ENCODE assay signal across 17 cellular contexts in the genomic region with DNA sequence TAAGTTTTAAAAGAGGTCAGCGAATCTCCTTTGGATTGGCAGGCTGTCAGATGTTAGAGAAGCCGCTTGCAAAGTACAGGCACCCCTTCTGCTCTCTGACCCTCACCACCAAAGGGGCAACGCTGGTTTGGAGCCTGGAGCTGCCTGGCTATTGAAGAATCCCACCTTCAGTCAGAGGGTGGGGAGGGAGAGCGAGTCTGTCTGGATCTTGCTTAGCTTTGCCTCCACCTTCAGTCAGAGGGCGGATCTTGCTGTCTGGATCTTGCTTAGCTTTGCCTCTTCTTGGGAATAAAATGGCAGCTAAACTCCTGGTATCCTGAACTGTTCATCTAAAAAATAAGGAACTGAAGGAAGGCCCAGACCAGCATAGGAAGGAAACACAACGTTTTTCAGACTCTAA. TPM values are rescaled to one million over a fixed set of nuclear protein-coding genes. Genes with fewer than 3 reads are reported as not detected.
DNase-seq lines count a peak whose midpoint lies in the region; ATAC-seq, FAIRE-seq and TF ChIP-seq lines count a peak whose summit lies in the region.
"Had no signal": no experiment of that assay in that cellular context is flagged by ENCODE, and none has a peak within 500 bp of the region (broad histone marks: within the 10 kb centered on the region; RNA-seq: fewer than 3 reads in every experiment).

No MANE protein-coding gene starts in this region.

- no peaks in the 10 kb centered on the region for H3K9me3 Mint-ChIP-seq in WTC11

- intact Hi-C loops in IMR-90 (cut with micrococcal nuclease) (no loop called here), dorsolateral prefrontal cortex (cut with DNase I) (no loop called here)

- H3K18ac ChIP-seq in IMR-90 (ENCODE audit: low read depth, low read length), result peak overlapping the region; percentile 66

- peak overlapping the region; percentile 91 for H3K14ac ChIP-seq in IMR-90 (replicated peaks; ENCODE audit: low read depth, low read length)

- ATAC-seq in IMR-90 (ENCODE audit: low read depth) (no peak), WTC11 (peak; percentile 89)
- ATAC-seq: A549 had no signal

- FAIRE-seq in GM12892 (lab: Jason Lieb, UNC), result no peak
- FAIRE-seq: A549, H54 had no signal

- H3K27me3 ChIP-seq in IMR-90 (ENCODE audit: control insufficient read depth, insufficient read depth, low read length) (no peaks in the 10 kb centered on the region), dorsolateral prefrontal cortex (no peaks in the 10 kb centered on the region)
- H3K27me3 ChIP-seq: BLaER1 treated with 17β-estradiol and CSF1 and Interleukin-3, amounts not matched to agents 10 nM and 100 nM had no signal

- H2BK5ac ChIP-seq in IMR-90 (ENCODE audit: low read depth, low read length, poor library complexity, severe bottlenecking), result peak overlapping the region; percentile 38

- no peak overlapping the region for H3K23ac ChIP-seq in IMR-90 (ENCODE audit: low read depth, low read length)

- TF ChIP-seq RAD21 in IMR-90 (IDR thresholded peaks at IDR 0.05; ENCODE audit: low read length), result no peak

- no TSS peak for BruUV-seq in IMR-90 (replicated peaks; lab: Mats Ljungman, UMichigan)

- H2BK15ac ChIP-seq in IMR-90 (ENCODE audit: low read depth, low read length), result peak overlapping the region; percentile 61; the same call in 2 of the 3 replicates

- no peaks in the 10 kb centered on the region for H3K36me3 ChIP-seq in IMR-90 (ENCODE audit: control insufficient read depth, insufficient read depth, low read length)
- H3K36me3 ChIP-seq: BLaER1 treated with 17β-estradiol and CSF1 and Interleukin-3, amounts not matched to agents 10 nM and 100 nM had no signal

- peaks cover 22% of the 10 kb centered on the region for H3K4me1 Mint-ChIP-seq in WTC11

- peak overlapping the region; percentile 76 for H3K4ac ChIP-seq in IMR-90 (ENCODE audit: low read depth, low read length)

- H3K27ac Mint-ChIP-seq in WTC11, result no peak overlapping the region

- no peak overlapping the region; the same call in 1 of the 2 replicates for H3K56ac ChIP-seq in IMR-90 (ENCODE audit: extremely low read depth, insufficient read depth, low read length)

- H2BK20ac ChIP-seq in IMR-90 (ENCODE audit: low read depth, low read length), result peak overlapping the region; percentile 82

- H2BK120ac ChIP-seq in IMR-90 (ENCODE audit: low read depth, low read length), result peak overlapping the region; percentile 88

- dilution Hi-C loops in IMR-90 (cut with HindIII; ENCODE audit: low sequenced_read_pairs, unreplicated experiment), result no loop called here

- no peaks in the 10 kb centered on the region for H3K9me3 ChIP-seq in IMR-90 (ENCODE audit: control insufficient read depth, insufficient read depth, low read length)
- H3K9me3 ChIP-seq: A549; BLaER1 treated with 17β-estradiol and CSF1 and Interleukin-3, amounts not matched to agents 10 nM and 100 nM had no signal

- H2AK9ac ChIP-seq in IMR-90 (replicated peaks; ENCODE audit: low read depth, low read length, poor library complexity), result no peak overlapping the region

- H3K79me1 ChIP-seq in IMR-90 (ENCODE audit: low read depth in 1 of 2, low read length in 2 of 2), result no peaks in the 10 kb centered on the region

- H2AK5ac ChIP-seq in IMR-90 (ENCODE audit: low read depth, low read length), result peak overlapping the region; percentile 91; the same call in 1 of the 2 replicates

- WGBS in IMR-90 (ENCODE audit: extremely low coverage in 2 of 2, insufficient read length in 1 of 2), 2 experiments, result no CpG with 5 or more reads among the region's 6 CpGs

- H2AFZ ChIP-seq in IMR-90 (replicated peaks; ENCODE audit: low read length, poor library complexity), result peak overlapping the region; percentile 47

- no peak overlapping the region for H3K4me3 Mint-ChIP-seq in WTC11

- TF ChIP-seq POLR2A in IMR-90 (IDR thresholded peaks at IDR 0.05; ENCODE audit: low read depth, low read length) (no peak), GM12892 (IDR thresholded peaks at IDR 0.05; ENCODE audit: low read depth, low read length) (no peak)

- DNase-seq in D341Med (ENCODE audit: low spot score) (peak; percentile 28), IMR-90 (no peak), WTC11 (ENCODE audit: low spot score) (peak; percentile 30), iPS-NIHi7 (ENCODE audit: extremely low spot score) (peak; percentile 43), dorsolateral prefrontal cortex (no peak), GM12892 (ENCODE audit: insufficient read length) (no peak), SK-N-DZ (ENCODE audit: low spot score) (no peak)
- DNase-seq in stimulated activated CD4-positive, alpha-beta T cell treated with anti-CD3 and anti-CD28 coated beads, Interleukin-2, amount 100 ng/mL, for 48 hours, result no peak
- DNase-seq: DMS 273 treated with DMSO at 0.1 percent for 48 hours; NCI-H1930; NCI-H524 treated with DMSO at 0.1 percent for 48 hours; NK-92 treated with Interleukin-12 subunit alpha and Interleukin-12 subunit beta, amount 100 ng/mL, for 24 hours; RPMI8226 had no signal

- H4K5ac ChIP-seq in IMR-90 (ENCODE audit: low read depth, low read length), result peak overlapping the region; percentile 18

- CTCF ChIA-PET in IMR-90 (lab: Yijun Ruan, JAX) (interaction anchor here (0.5 kb wide), 1 partner anchor 37 kb away, joined by 3 read pairs; no protein-coding TSS in a partner anchor), WTC11 (lab: Charles Lee) (interaction anchor here (1.0 to 1.7 kb wide), 7 partner anchors 68 to 575 kb away, joined by 3 to 13 read pairs (median 5); a partner anchor contains a TSS)

- H3K27me3 Mint-ChIP-seq in WTC11 (ENCODE audit: low read depth), result peaks cover 19% of the 10 kb centered on the region

- H3K9ac ChIP-seq in IMR-90 (ENCODE audit: low read depth, low read length), result no peak overlapping the region
- H3K9ac ChIP-seq: BLaER1 treated with 17β-estradiol and CSF1 and Interleukin-3, amounts not matched to agents 10 nM and 100 nM had no signal

- in situ Hi-C loops in IMR-90 (cut with MboI; ENCODE audit: low sequenced_read_pairs), result no loop called here

- no peaks in the 10 kb centered on the region for H3K36me3 Mint-ChIP-seq in WTC11

- H3K4me2 ChIP-seq in IMR-90 (ENCODE audit: low read depth, low read length), result no peak overlapping the region
- H3K4me2 ChIP-seq: A549 had no signal

- no peaks in the 10 kb centered on the region for H4K20me1 ChIP-seq in IMR-90 (ENCODE audit: insufficient read depth, low read length)
- H4K20me1 ChIP-seq: BLaER1 treated with 17β-estradiol and CSF1 and Interleukin-3, amounts not matched to agents 10 nM and 100 nM had no signal

- POLR2A ChIA-PET in IMR-90 (lab: Charles Lee; ENCODE audit: unreplicated experiment) (no interaction called here), WTC11 (lab: Charles Lee) (interaction anchor here (0.5 kb wide), 1 partner anchor 23 kb away, joined by 9 read pairs; no protein-coding TSS in a partner anchor)

- H3K27ac ChIP-seq in IMR-90 (ENCODE audit: insufficient read depth, low read length) (no peak overlapping the region), dorsolateral prefrontal cortex (peak overlapping the region in 4 of 59 donors; percentile 10 to 57 (median 34))
- H3K27ac ChIP-seq: A549; BLaER1 treated with 17β-estradiol and CSF1 and Interleukin-3, amounts not matched to agents 10 nM and 100 nM had no signal

- peak overlapping the region in 1 of 2 experiments; percentile 22; a peak in 2 of 4 replicates for H4K8ac ChIP-seq in IMR-90 (ENCODE audit: low read depth in 2 of 2, low read length in 2 of 2)

- H3K4me1 ChIP-seq in IMR-90 (ENCODE audit: control insufficient read depth, insufficient read depth, low read length), result peaks cover 13% of the 10 kb centered on the region
- H3K4me1 ChIP-seq: A549 had no signal

- H4K91ac ChIP-seq in IMR-90 (ENCODE audit: insufficient read depth, low read depth, low read length), result peak overlapping the region; percentile 81

- TF ChIP-seq CTCF in IMR-90 (conservative IDR thresholded peaks at IDR 0.05; ENCODE audit: low read depth, low read length), result no peak
- no peak for TF ChIP-seq CTCF in WTC11 (IDR thresholded peaks at IDR 0.05)
- no peak for TF ChIP-seq CTCF in dorsolateral prefrontal cortex (IDR thresholded peaks at IDR 0.05 in 54 of 56, conservative IDR thresholded peaks at IDR 0.05 in 2 of 56; ENCODE audit: low read depth in 1 of 56, partially characterized antibody in 56 of 56)

- H3K9me1 ChIP-seq in IMR-90 (ENCODE audit: insufficient read depth, low read length), result peaks cover 7% of the 10 kb centered on the region

- H3K4me3 ChIP-seq in IMR-90 (ENCODE audit: insufficient read depth, low read depth, low read length) (no peak overlapping the region), dorsolateral prefrontal cortex (peak overlapping the region in 1 of 59 donors; percentile 17)
- H3K4me3 ChIP-seq: A549; BLaER1 treated with 17β-estradiol and CSF1 and Interleukin-3, amounts not matched to agents 10 nM and 100 nM had no signal

TF ChIP-seq in IMR-90, 13 proteins besides CTCF, POLR2A, EP300 and RAD21 (continues in another document):
- TF ChIP-seq SMC3 (IDR thresholded peaks at IDR 0.05; ENCODE audit: low read depth, low read length) (no peak), CEBPB (IDR thresholded peaks at IDR 0.05; ENCODE audit: low read depth, low read length) (no peak), RFX5 (IDR thresholded peaks at IDR 0.05; ENCODE audit: low read depth, low read length) (no peak), MXI1 (IDR thresholded peaks at IDR 0.05; ENCODE audit: borderline replicate concordance, low read depth, low read length) (no peak)

TF ChIP-seq in WTC11, 78 proteins besides CTCF, POLR2A, EP300 and RAD21 (continues in another document):
- TF ChIP-seq EMX1 (CRISPR knock-in tag; IDR thresholded peaks at IDR 0.05), result no peak

RNA-seq across cellular contexts. Expression of a gene that starts 7.3 kb away (rescaled TPM):
- 0.90 and 1.4 TPM in 2 replicates for total RNA-seq in IMR-90 (2012; rRNA removed)
- 0.37 and 0.46 TPM in 2 replicates for polyA plus RNA-seq in IMR-90 (2012; rRNA removed)
- 0.13 and 0.21 TPM in 2 replicates for polyA plus RNA-seq in IMR-90 (2012; cell fraction: cytosol; rRNA removed)
- polyA plus RNA-seq in IMR-90 (2012; cell fraction: nucleus; rRNA removed; ENCODE audit: low replicate concordance), result 0.39 TPM in 1 of 2 replicates, not detected in the other
- total RNA-seq in WTC11 (2021), result 2.1 to 2.9 TPM (median 2.2 TPM) in 3 replicates
- 1 to 10 TPM; 1.1 to 7.8 (median 3.4) TPM for total RNA-seq in dorsolateral prefrontal cortex
- polyA plus RNA-seq in GM12892 (2012; ENCODE audit: missing spikeins), result 2.8 TPM
- 0.19 and 0.22 TPM in 2 replicates for polyA plus RNA-seq in SK-N-DZ (2014; cell fraction: cytosol; rRNA removed)
- polyA plus RNA-seq in SK-N-DZ (2014; cell fraction: nucleus; rRNA removed), result 0.40 and 0.93 TPM in 2 replicates
- total RNA-seq: Daoy had no signal

RNA-seq across cellular contexts. Expression of a gene that starts 38.4 kb away (rescaled TPM):
- 43.7 and 43.9 TPM in 2 replicates for total RNA-seq in IMR-90 (2012; rRNA removed)
- polyA plus RNA-seq in IMR-90 (2012; rRNA removed), result 19.4 and 21.8 TPM in 2 replicates
- 5.3 and 6.6 TPM in 2 replicates for polyA plus RNA-seq in IMR-90 (2012; cell fraction: cytosol; rRNA removed)
- 1.7 and 13.0 TPM in 2 replicates for polyA plus RNA-seq in IMR-90 (2012; cell fraction: nucleus; rRNA removed; ENCODE audit: low replicate concordance)
- total RNA-seq in WTC11 (2021), result 29.6 to 33.0 TPM (median 30.8 TPM) in 3 replicates
- total RNA-seq in dorsolateral prefrontal cortex, result 10 to 100 TPM; 15.1 to 59.4 (median 31.0) TPM
- polyA plus RNA-seq in GM12892 (2012; ENCODE audit: missing spikeins), result 22.8 TPM
- polyA plus RNA-seq in SK-N-DZ (2014; cell fraction: cytosol; rRNA removed), result 32.3 and 35.8 TPM in 2 replicates
- 16.7 and 23.4 TPM in 2 replicates for polyA plus RNA-seq in SK-N-DZ (2014; cell fraction: nucleus; rRNA removed)

Comparison
In these comparisons a context has a peak if more than half of its experiments do, and no peak if none do; other contexts are left out.
1. DNase-seq: peak in D341Med (single experiment), WTC11 (single experiment) and iPS-NIHi7 (single experiment); none in IMR-90 (single experiment), dorsolateral prefrontal cortex (0 of 10), stimulated activated CD4-positive, alpha-beta T cell treated with anti-CD3 and anti-CD28 coated beads, Interleukin-2, amount 100 ng/mL, for 48 hours (0 of 2), GM12892 (single experiment) and SK-N-DZ (single experiment).